ENCODE assay signal across 8 cellular contexts in genomic region chr5:141420855-141421488, GRCh38. TPM values are rescaled to one million over a fixed set of nuclear protein-coding genes. Genes with fewer than 3 reads are reported as not detected.
DNase-seq lines count a peak whose midpoint lies in the region; ATAC-seq and TF ChIP-seq lines count a peak whose summit lies in the region.

Gene PCDHGA11 (plus strand): TSS chr5:141421051. CDS start chr5:141421228, 177 bp downstream.

- H3K36me3 Mint-ChIP-seq in activated CD4-positive, alpha-beta T cell treated with anti-CD3 and anti-CD28 coated beads, Interleukin-2, amount 10 ng/mL, durations not matched to agents 24 days and 14 days (ENCODE audit: low read depth), result peaks cover 5% of the 10 kb centered on the region
- peaks cover 68% of the 10 kb centered on the region for H3K36me3 Mint-ChIP-seq in progenitor cell of endocrine pancreas (ENCODE audit: insufficient read depth)

- intact Hi-C loops in activated CD4-positive, alpha-beta T cell treated with anti-CD3 and anti-CD28 coated beads, Interleukin-2, amount 10 ng/mL, durations not matched to agents 24 days and 14 days (cut with micrococcal nuclease), result loop anchor here (2.0 to 5.0 kb wide), 3 partner anchors 56 to 104 kb away; partner anchors contain the start of gene PCDHGC3

- peak within 1 kb of the TSS; percentile 84 for H3K4me3 Mint-ChIP-seq in activated CD4-positive, alpha-beta T cell treated with anti-CD3 and anti-CD28 coated beads, Interleukin-2, amount 10 ng/mL, durations not matched to agents 24 days and 14 days
- H3K4me3 Mint-ChIP-seq in progenitor cell of endocrine pancreas (ENCODE audit: low read depth), result peak within 1 kb of the TSS; percentile 41

- H3K4me3 ChIP-seq in GM06990 (replicated peaks; ENCODE audit: low read depth, low read length), result peak within 1 kb of the TSS; percentile 66

- H3K27me3 ChIP-seq in GM06990 (replicated peaks; ENCODE audit: control insufficient read depth, insufficient read depth, low read length), result no peaks in the 10 kb centered on the region

- ATAC-seq in HG03060 (IDR thresholded peaks at IDR 0.05; ENCODE audit: low read depth, unreplicated experiment), result peak; percentile 45
- no peak for ATAC-seq in HG02973 (IDR thresholded peaks at IDR 0.05; ENCODE audit: unreplicated experiment)

- peaks cover 18% of the 10 kb centered on the region for H3K4me1 Mint-ChIP-seq in activated CD4-positive, alpha-beta T cell treated with anti-CD3 and anti-CD28 coated beads, Interleukin-2, amount 10 ng/mL, durations not matched to agents 24 days and 14 days
- no peaks in the 10 kb centered on the region for H3K4me1 Mint-ChIP-seq in progenitor cell of endocrine pancreas (ENCODE audit: low read depth)

- DNase-seq in GM06990 (ENCODE audit: extremely low read depth, insufficient read length) (no peak), fibroblast of peridontal ligament (ENCODE audit: extremely low read depth) (peak; percentile 67), progenitor cell of endocrine pancreas (ENCODE audit: low spot score, unreplicated experiment) (no peak), anterior cingulate cortex (lab: John Stamatoyannopoulos, UW) (no peak), GF-D8 (lab: John Stamatoyannopoulos, UW) (no peak)
- DNase-seq in activated CD4-positive, alpha-beta T cell treated with anti-CD3 and anti-CD28 coated beads, Interleukin-2, amount 10 ng/mL, durations not matched to agents 24 days and 14 days, result peak; percentile 85

- H3K9me3 Mint-ChIP-seq in activated CD4-positive, alpha-beta T cell treated with anti-CD3 and anti-CD28 coated beads, Interleukin-2, amount 10 ng/mL, durations not matched to agents 24 days and 14 days, result peaks cover 31% of the 10 kb centered on the region
- peaks cover 53% of the 10 kb centered on the region for H3K9me3 Mint-ChIP-seq in progenitor cell of endocrine pancreas (ENCODE audit: low read depth)

- H3K36me3 ChIP-seq in GM06990 (ENCODE audit: control insufficient read depth, insufficient read depth, low read length), result no peaks in the 10 kb centered on the region

- H3K27ac Mint-ChIP-seq in activated CD4-positive, alpha-beta T cell treated with anti-CD3 and anti-CD28 coated beads, Interleukin-2, amount 10 ng/mL, durations not matched to agents 24 days and 14 days, result peak within 1 kb of the TSS; percentile 30
- H3K27ac Mint-ChIP-seq in progenitor cell of endocrine pancreas, result peak within 1 kb of the TSS; percentile 93

- H3K27me3 Mint-ChIP-seq in activated CD4-positive, alpha-beta T cell treated with anti-CD3 and anti-CD28 coated beads, Interleukin-2, amount 10 ng/mL, durations not matched to agents 24 days and 14 days, result peaks cover 53% of the 10 kb centered on the region
- no peaks in the 10 kb centered on the region for H3K27me3 Mint-ChIP-seq in progenitor cell of endocrine pancreas

- peak; percentile 79 for TF ChIP-seq CTCF in GM06990 (IDR thresholded peaks at IDR 0.05; ENCODE audit: insufficient read depth, low read length, poor library complexity, severe bottlenecking)
- no peak for TF ChIP-seq CTCF in progenitor cell of endocrine pancreas (IDR thresholded peaks at IDR 0.05; ENCODE audit: unreplicated experiment)

RNA-seq across cellular contexts. Expression of gene PCDHGA11, which starts in this region (rescaled TPM):
- 0.23 and 0.31 TPM in 2 replicates for total RNA-seq in activated CD4-positive, alpha-beta T cell treated with anti-CD3 and anti-CD28 coated beads, Interleukin-2, amount 10 ng/mL, durations not matched to agents 24 days and 14 days
- 3.1 and 3.3 TPM in 2 replicates for total RNA-seq in progenitor cell of endocrine pancreas

Comparison
In these comparisons a context has a peak if more than half of its experiments do, and no peak if none do; other contexts are left out.
1. Peak in DNase-seq in activated CD4-positive, alpha-beta T cell treated with anti-CD3 and anti-CD28 coated beads, Interleukin-2, amount 10 ng/mL, durations not matched to agents 24 days and 14 days; RNA of the gene not detected or under 1 TPM.